ENCODE assay signal across 9 cellular contexts in genomic region chr11:69642549-69642912, GRCh38. TPM values are rescaled to one million over a fixed set of nuclear protein-coding genes. Genes with fewer than 3 reads are reported as not detected.
DNase-seq lines count a peak whose midpoint lies in the region; ATAC-seq and TF ChIP-seq lines count a peak whose summit lies in the region.
"Had no signal": no experiment of that assay in that cellular context is flagged by ENCODE, and none has a peak within 500 bp of the region (broad histone marks: within the 10 kb centered on the region; RNA-seq: fewer than 3 reads in every experiment).

No MANE protein-coding gene starts in this region.

- no peaks in the 10 kb centered on the region for H3K36me3 ChIP-seq in naive thymus-derived CD4-positive, alpha-beta T cell (ENCODE audit: control insufficient read depth in 2 of 3, insufficient read depth in 3 of 3, low read length in 3 of 3)
- no peaks in the 10 kb centered on the region for H3K36me3 ChIP-seq in aorta (ENCODE audit: control insufficient read depth in 1 of 2, insufficient read depth in 2 of 2, low read length in 1 of 2)

- H3K56ac ChIP-seq in H9 (ENCODE audit: insufficient read length, low read depth, low read length), result no peak overlapping the region

- H2BK5ac ChIP-seq in H9 (ENCODE audit: insufficient read length, low read length), result no peak overlapping the region

- H2AK5ac ChIP-seq in H9 (ENCODE audit: insufficient read length, low read length), result no peak overlapping the region

- ATAC-seq in activated B cell treated with CpG ODN at 0.5 μM for 24 hours (ENCODE audit: low read depth) (peak; percentile 53), aorta (ENCODE audit: low FRiP score) (peak; percentile 8), HG03135 (IDR thresholded peaks at IDR 0.05; ENCODE audit: unreplicated experiment) (no peak), HG03439 (IDR thresholded peaks at IDR 0.05; ENCODE audit: unreplicated experiment) (no peak)
- ATAC-seq in effector memory CD8-positive, alpha-beta T cell (replicated peaks), result peak; percentile 52
- ATAC-seq in naive thymus-derived CD4-positive, alpha-beta T cell, result peak; percentile 57

- no peak overlapping the region for H2BK120ac ChIP-seq in H9 (ENCODE audit: low read depth, low read length, poor library complexity, severe bottlenecking)

- TF ChIP-seq CTCF in H9 (conservative IDR thresholded peaks at IDR 0.05), result no peak
- no peak for TF ChIP-seq CTCF in activated B cell treated with CpG ODN at 0.5 μM for 24 hours (IDR thresholded peaks at IDR 0.05)

- H2BK15ac ChIP-seq in H9 (ENCODE audit: low read depth, low read length), result no peak overlapping the region

- DNase-seq in H9, result peak; percentile 26
- DNase-seq in activated B cell treated with CpG ODN at 0.5 μM for 24 hours, result peak; percentile 62
- peak in 2 of 3 experiments; percentile 21 to 31 for DNase-seq in effector memory CD8-positive, alpha-beta T cell
- DNase-seq in naive thymus-derived CD4-positive, alpha-beta T cell, result peak; percentile 8 to 54 (median 36)
- no peak for DNase-seq in aorta
- no peak for DNase-seq in SHP77 treated with DMSO at 0.1 percent for 48 hours (lab: John Stamatoyannopoulos, UW)

- H3K4me1 ChIP-seq in H9 (ENCODE audit: insufficient read depth, low read length) (no peaks in the 10 kb centered on the region), aorta (ENCODE audit: control insufficient read depth in 1 of 2, insufficient read depth in 2 of 2, low read length in 2 of 2) (no peaks in the 10 kb centered on the region)
- H3K4me1 ChIP-seq in naive thymus-derived CD4-positive, alpha-beta T cell (ENCODE audit: control insufficient read depth in 2 of 2, insufficient read depth in 2 of 2, low read length in 2 of 2), result peaks cover 3 to 27% of the 10 kb centered on the region in 2 donors

- H3T11ph ChIP-seq in H9 (ENCODE audit: low read length), result no peak overlapping the region

- no peak overlapping the region for H3K18ac ChIP-seq in H9 (ENCODE audit: insufficient read length, low read depth, low read length)

- H3K23me2 ChIP-seq in H9 (ENCODE audit: insufficient read length, low read depth, low read length, poor library complexity, severe bottlenecking), result peaks cover 19% of the 10 kb centered on the region

- H4K91ac ChIP-seq in H9 (ENCODE audit: insufficient read length, low read depth, low read length), result no peak overlapping the region

- H3K27ac Mint-ChIP-seq in H9, result no peak overlapping the region
- H3K27ac Mint-ChIP-seq in activated B cell treated with CpG ODN at 0.5 μM for 24 hours, result no peak overlapping the region
- H3K27ac Mint-ChIP-seq in effector memory CD8-positive, alpha-beta T cell, result no peak overlapping the region
- no peak overlapping the region for H3K27ac Mint-ChIP-seq in naive thymus-derived CD4-positive, alpha-beta T cell
- H3K27ac Mint-ChIP-seq: T-helper 1 cell treated with Interleukin-12 subunit alpha and Interleukin-12 subunit beta and Interleukin-4 antibody, amounts not matched to agents 30 μg/mL and 1 μg/mL, for 36 hours had no signal

- H3K79me1 ChIP-seq in H9 (ENCODE audit: insufficient read depth, low read depth, low read length, poor library complexity, severe bottlenecking), result peaks cover 3% of the 10 kb centered on the region

- no peak overlapping the region for H3K4ac ChIP-seq in H9 (ENCODE audit: low read depth, low read length)

- no peak overlapping the region for H3K14ac ChIP-seq in H9 (ENCODE audit: insufficient read depth, low read length)

- no CpG with 5 or more reads among the region's 40 CpGs for WGBS in H9 (ENCODE audit: extremely low coverage, insufficient read length, low lambda C conversion rate)
- WGBS in aorta, 2 donors, result 0 to 1% methylated on average over 29 to 40 of the region's 40 CpGs

- H3K4me1 Mint-ChIP-seq in H9 (peaks cover 14 to 20% of the 10 kb centered on the region in 2 experiments), activated B cell treated with CpG ODN at 0.5 μM for 24 hours (peaks cover 32% of the 10 kb centered on the region)
- peaks cover 20 to 23% of the 10 kb centered on the region in 2 donors for H3K4me1 Mint-ChIP-seq in effector memory CD8-positive, alpha-beta T cell (ENCODE audit: low read depth in 2 of 2)
- peaks cover 12 to 34% (median 25%) of the 10 kb centered on the region in 7 donors for H3K4me1 Mint-ChIP-seq in naive thymus-derived CD4-positive, alpha-beta T cell

- H3K27ac ChIP-seq in H9 (ENCODE audit: insufficient read length, low read depth, low read length), result no peak overlapping the region
- H3K27ac ChIP-seq in naive thymus-derived CD4-positive, alpha-beta T cell (ENCODE audit: low read depth, low read length), result peak overlapping the region; percentile 48
- H3K27ac ChIP-seq in aorta (ENCODE audit: low read depth in 1 of 2, low read length in 2 of 2), result peak overlapping the region in 1 of 2 donors; percentile 77

- H3K9me3 Mint-ChIP-seq in H9, result no peaks in the 10 kb centered on the region
- no peaks in the 10 kb centered on the region for H3K9me3 Mint-ChIP-seq in activated B cell treated with CpG ODN at 0.5 μM for 24 hours
- H3K9me3 Mint-ChIP-seq in effector memory CD8-positive, alpha-beta T cell, result no peaks in the 10 kb centered on the region
- no peaks in the 10 kb centered on the region for H3K9me3 Mint-ChIP-seq in naive thymus-derived CD4-positive, alpha-beta T cell
- H3K9me3 Mint-ChIP-seq: T-helper 1 cell treated with Interleukin-12 subunit alpha and Interleukin-12 subunit beta and Interleukin-4 antibody, amounts not matched to agents 30 μg/mL and 1 μg/mL, for 36 hours had no signal

- no peak overlapping the region for H2BK20ac ChIP-seq in H9 (ENCODE audit: low read depth, low read length, poor library complexity, severe bottlenecking)

- H3K9ac ChIP-seq in H9 (ENCODE audit: extremely low read depth, insufficient read length, low read length), result no peak overlapping the region

- peak overlapping the region; percentile 35 for H3K4me2 ChIP-seq in H9 (ENCODE audit: insufficient read depth, insufficient read length, low read length)

- H4K8ac ChIP-seq in H9 (replicated peaks; ENCODE audit: insufficient read length, low read depth, low read length), result no peak overlapping the region

- H3K79me2 ChIP-seq in H9 (ENCODE audit: insufficient read depth, low read length), result no peaks in the 10 kb centered on the region

- no peak overlapping the region for H4K5ac ChIP-seq in H9 (ENCODE audit: insufficient read length, low read depth, low read length)

- no peak overlapping the region for H2AFZ ChIP-seq in H9 (ENCODE audit: low read length)

- H3K4me3 ChIP-seq in naive thymus-derived CD4-positive, alpha-beta T cell (ENCODE audit: low read length), result peak overlapping the region; percentile 61
- H3K4me3 ChIP-seq in aorta (ENCODE audit: low read length in 2 of 2), result peak overlapping the region; percentile 79 to 81

- H3K4me3 Mint-ChIP-seq in H9 (peak overlapping the region; percentile 89 to 94; a peak in 4 of 5 replicates), activated B cell treated with CpG ODN at 0.5 μM for 24 hours (peak overlapping the region; percentile 73)
- H3K4me3 Mint-ChIP-seq in effector memory CD8-positive, alpha-beta T cell, result peak overlapping the region; percentile 74 to 82
- H3K4me3 Mint-ChIP-seq in naive thymus-derived CD4-positive, alpha-beta T cell, result peak overlapping the region in 7 of 10 donors; percentile 11 to 95 (median 65)

- peaks cover 6 to 42% (median 27%) of the 10 kb centered on the region in 3 experiments; a peak in 6 of 7 replicates for H3K36me3 Mint-ChIP-seq in H9 (ENCODE audit: insufficient read depth in 1 of 3, low read depth in 3 of 3)
- no peaks in the 10 kb centered on the region for H3K36me3 Mint-ChIP-seq in activated B cell treated with CpG ODN at 0.5 μM for 24 hours (ENCODE audit: low read depth)
- H3K36me3 Mint-ChIP-seq in effector memory CD8-positive, alpha-beta T cell (ENCODE audit: insufficient read depth), result peaks cover 8% of the 10 kb centered on the region
- H3K36me3 Mint-ChIP-seq in naive thymus-derived CD4-positive, alpha-beta T cell, result no peaks in the 10 kb centered on the region

- H3K27me3 ChIP-seq in H9 (ENCODE audit: insufficient read depth, low read length), result no peaks in the 10 kb centered on the region
- H3K27me3 ChIP-seq in naive thymus-derived CD4-positive, alpha-beta T cell (ENCODE audit: control insufficient read depth in 2 of 2, insufficient read depth in 2 of 2, low read length in 2 of 2), result peaks cover 9 to 16% of the 10 kb centered on the region in 2 donors
- peaks cover 0 to 2% of the 10 kb centered on the region in 2 donors for H3K27me3 ChIP-seq in aorta (ENCODE audit: control insufficient read depth in 1 of 2, insufficient read depth in 2 of 2, low read length in 1 of 2)

- CTCF ChIA-PET in activated B cell treated with CpG ODN at 0.5 μM for 24 hours (lab: Charles Lee), result interaction anchor here (0.9 to 4.7 kb wide), 10 partner anchors 18 to 1059 kb away, joined by 3 to 75 read pairs (median 4); partner anchors contain the start of genes MYEOV and TPCN2
- CTCF ChIA-PET in naive thymus-derived CD4-positive, alpha-beta T cell (lab: Charles Lee), result interaction anchor here (4.7 to 5.8 kb wide), 2 partner anchors 348 to 542 kb away, joined by 32 to 37 read pairs; partner anchors contain the start of gene MYEOV

- no peaks in the 10 kb centered on the region for H4K20me1 ChIP-seq in H9 (ENCODE audit: control insufficient read depth, insufficient read depth, insufficient read length)

- no peaks in the 10 kb centered on the region for H3K9me3 ChIP-seq in H9 (ENCODE audit: control insufficient read depth, low read depth, low read length)
- H3K9me3 ChIP-seq in naive thymus-derived CD4-positive, alpha-beta T cell (ENCODE audit: control insufficient read depth in 2 of 3, low read length in 3 of 3), result no peaks in the 10 kb centered on the region
- H3K9me3 ChIP-seq in aorta (ENCODE audit: control insufficient read depth, low read length), result no peaks in the 10 kb centered on the region

- intact Hi-C loops in activated B cell treated with CpG ODN at 0.5 μM for 24 hours (cut with micrococcal nuclease), result loop anchor here (1.0 to 10.0 kb wide), 8 partner anchors 33 to 1060 kb away; partner anchors contain the start of genes CPT1A, IGHMBP2, LTO1 and MRPL21
- intact Hi-C loops in naive thymus-derived CD4-positive, alpha-beta T cell (cut with micrococcal nuclease), result loop anchor here (5.0 to 10.0 kb wide), 6 partner anchors 65 to 1060 kb away; partner anchors contain the start of gene CPT1A (in 2 of the 2)
- intact Hi-C loops in aorta (cut with DNase I), result loop anchor here (2.0 to 5.0 kb wide), 4 partner anchors 224 to 542 kb away; no protein-coding TSS in a partner anchor

- no peak overlapping the region for H3K23ac ChIP-seq in H9 (ENCODE audit: insufficient read length, low read depth, low read length)

- H2BK12ac ChIP-seq in H9 (ENCODE audit: insufficient read length, low read depth, low read length), result no peak overlapping the region

- H3K27me3 Mint-ChIP-seq in H9 (ENCODE audit: low read depth) (peaks cover 2% of the 10 kb centered on the region), activated B cell treated with CpG ODN at 0.5 μM for 24 hours (peaks cover 14% of the 10 kb centered on the region)
- peaks cover 29 to 57% of the 10 kb centered on the region in 2 donors for H3K27me3 Mint-ChIP-seq in effector memory CD8-positive, alpha-beta T cell
- H3K27me3 Mint-ChIP-seq in naive thymus-derived CD4-positive, alpha-beta T cell, result peaks cover 25 to 33% (median 27%) of the 10 kb centered on the region in 5 donors

- POLR2A ChIA-PET in activated B cell treated with CpG ODN at 0.5 μM for 24 hours (lab: Charles Lee), result interaction anchor here (0.6 to 3.2 kb wide), 8 partner anchors 33 to 1175 kb away, joined by 3 to 27 read pairs (median 6); partner anchors contain the start of gene LTO1
- POLR2A ChIA-PET in naive thymus-derived CD4-positive, alpha-beta T cell (lab: Charles Lee), result interaction anchor here (1.0 to 1.6 kb wide), 2 partner anchors 32 to 541 kb away, joined by 3 to 6 read pairs; partner anchors contain the start of gene LTO1

RNA-seq across cellular contexts. Expression of gene CCND1, which starts 1.6 kb away (rescaled TPM):
- 372 and 399 TPM in 2 replicates for total RNA-seq in H9 (2021)
- total RNA-seq in activated B cell treated with CpG ODN at 0.5 μM for 24 hours, result 7.5 and 10.5 TPM in 2 replicates
- total RNA-seq in naive thymus-derived CD4-positive, alpha-beta T cell, result 1 to 10 TPM in 2 of 5 experiments, under 1 TPM in 3; 0.35 to 4.0 (median 0.84) TPM
- 1 to 10 TPM in 1 of 2 donors, under 1 TPM in 1; 0.26 to 4.9 TPM for polyA plus RNA-seq in naive thymus-derived CD4-positive, alpha-beta T cell
- 100 to 1,000 TPM in 1 of 2 donors, 10 to 100 TPM in 1; 77.6 to 102 TPM for total RNA-seq in aorta
- polyA plus RNA-seq in aorta, result 10 to 100 TPM; 20.9 to 64.9 TPM

RNA-seq across cellular contexts. Expression of gene LTO1, which starts 32.6 kb away (rescaled TPM):
- total RNA-seq in H9 (2021) (25.3 and 26.2 TPM in 2 replicates), activated B cell treated with CpG ODN at 0.5 μM for 24 hours (46.3 and 52.5 TPM in 2 replicates), aorta (10 to 100 TPM; 20.7 to 34.5 TPM)
- total RNA-seq in naive thymus-derived CD4-positive, alpha-beta T cell, result 10 to 100 TPM; 32.8 to 75.6 (median 55.1) TPM
- polyA plus RNA-seq in naive thymus-derived CD4-positive, alpha-beta T cell, result 10 to 100 TPM; 19.1 to 21.3 TPM
- polyA plus RNA-seq in aorta, result 10 to 100 TPM in 1 of 2 donors, 1 to 10 TPM in 1; 4.6 to 32.6 TPM

Comparison
In these comparisons a context has a peak if more than half of its experiments do, and no peak if none do; other contexts are left out.
1. DNase-seq: peak in H9 (single experiment), activated B cell treated with CpG ODN at 0.5 μM for 24 hours (single experiment), effector memory CD8-positive, alpha-beta T cell (2 of 3) and naive thymus-derived CD4-positive, alpha-beta T cell (9 of 9); none in aorta (0 of 2) and SHP77 treated with DMSO at 0.1 percent for 48 hours (single experiment).
2. ATAC-seq: peak in activated B cell treated with CpG ODN at 0.5 μM for 24 hours (single experiment), effector memory CD8-positive, alpha-beta T cell (single experiment), naive thymus-derived CD4-positive, alpha-beta T cell (single experiment) and aorta (single experiment); none in HG03135 (single experiment) and HG03439 (single experiment).
3. Peak in every context shown above with its lines, with median percentiles within 50 percentile points of each other: H3K4me3 Mint-ChIP-seq.